In genomic region chr6:116402108-116402507, GRCh38 we compare ENCODE assay signal across 20 cellular contexts. TPM values are rescaled to one million over a fixed set of nuclear protein-coding genes. Genes with fewer than 3 reads are reported as not detected.
DNase-seq lines count a peak whose midpoint lies in the region; ATAC-seq and TF ChIP-seq lines count a peak whose summit lies in the region.
"Had no signal": no experiment of that assay in that cellular context is flagged by ENCODE, and none has a peak within 500 bp of the region (broad histone marks: within the 10 kb centered on the region; RNA-seq: fewer than 3 reads in every experiment).

No MANE protein-coding gene starts in this region.

- H3K4me3 Mint-ChIP-seq in HFFc6 (no peak overlapping the region), nephron (no peak overlapping the region)
- H3K4me3 Mint-ChIP-seq: CD4-positive, alpha-beta T cell had no signal

- peaks cover 19% of the 10 kb centered on the region for H3K36me3 Mint-ChIP-seq in HFFc6 (ENCODE audit: low read depth)
- H3K36me3 Mint-ChIP-seq in nephron (ENCODE audit: low read depth): peaks cover 12% of the 10 kb centered on the region

- peak; percentile 35; the same call in 1 of the 2 replicates for TF ChIP-seq CTCF in HFFc6 (IDR thresholded peaks at IDR 0.05)
- peak; percentile 36 for TF ChIP-seq CTCF in choroid plexus epithelial cell (conservative IDR thresholded peaks at IDR 0.05; ENCODE audit: low read depth, low read length)
- TF ChIP-seq CTCF in nephron (IDR thresholded peaks at IDR 0.05; ENCODE audit: unreplicated experiment in 3 of 3): no peak

- H3K27ac Mint-ChIP-seq in HFFc6 (no peak overlapping the region; the same call in 1 of the 2 replicates), nephron (peak overlapping the region in 2 of 3 experiments; percentile 23 to 58)
- H3K27ac Mint-ChIP-seq: CD4-positive, alpha-beta T cell had no signal

- no peak overlapping the region for H3K4me3 ChIP-seq in choroid plexus epithelial cell (ENCODE audit: low read depth, low read length)
- H3K4me3 ChIP-seq: GM12878, Peyer's patch had no signal

- ATAC-seq in HG02973 (IDR thresholded peaks at IDR 0.05; ENCODE audit: unreplicated experiment) (no peak), HG03354 (IDR thresholded peaks at IDR 0.05; ENCODE audit: poor library complexity, severe bottlenecking, unreplicated experiment) (no peak)
- ATAC-seq: GM12878 had no signal

- no peaks in the 10 kb centered on the region; the same call in none of the 2 replicates for H3K27me3 Mint-ChIP-seq in HFFc6 (ENCODE audit: insufficient read depth)
- peaks cover 3% of the 10 kb centered on the region for H3K27me3 Mint-ChIP-seq in nephron (ENCODE audit: low read depth)
- H3K27me3 Mint-ChIP-seq: CD4-positive, alpha-beta T cell had no signal

- H3K9me3 Mint-ChIP-seq in HFFc6 (no peaks in the 10 kb centered on the region), nephron (no peaks in the 10 kb centered on the region)
- H3K9me3 Mint-ChIP-seq: CD4-positive, alpha-beta T cell had no signal

- H3K4me1 Mint-ChIP-seq in HFFc6 (ENCODE audit: low read depth): peaks cover 97% of the 10 kb centered on the region
- H3K4me1 Mint-ChIP-seq in nephron: peaks cover 54% of the 10 kb centered on the region

- peak; percentile 26 for DNase-seq in NCI-H1105 (lab: John Stamatoyannopoulos, UW)
- no peak for DNase-seq in NCI-H1105 treated with DMSO at 0.1 percent for 48 hours (lab: John Stamatoyannopoulos, UW)
- no peak for DNase-seq in HFFc6
- DNase-seq in choroid plexus epithelial cell (ENCODE audit: low read depth): no peak
- no peak for DNase-seq in stimulated activated CD4-positive, alpha-beta T cell treated with anti-CD3 and anti-CD28 coated beads, Interleukin-2, amount 100 ng/mL, for 24 hours
- DNase-seq: Caco-2; CD4-positive, alpha-beta T cell; DMS153; GDM1; HCEC 1CT; KBM-7; MV-4-11; NCI-H1930; NCI-H446 treated with DMSO at 0.1 percent for 48 hours; Peyer's patch; Right ventricle myocardium superior had no signal

RNA-seq across cellular contexts. Expression of gene DSE, which starts 31.4 kb away (rescaled TPM):
- 100 to 1,000 TPM in 3 of 6 experiments, 10 to 100 TPM in 3; 86.7 to 110 (median 94.9) TPM for total RNA-seq in HFFc6 (2021; fragmentation: NEBNext Ultra II Directional; extraction: Animal tissue kit (Norgen Biotek cat#: 25700))

RNA-seq across cellular contexts. Expression of gene CALHM6, which starts 59.1 kb away (rescaled TPM):
- total RNA-seq in HFFc6 (2021; fragmentation: NEBNext Ultra II Directional; extraction: Animal tissue kit (Norgen Biotek cat#: 25700)): 1 to 10 TPM in 2 of 6 experiments, under 1 TPM in 2, not detected in 2; 0.31 to 2.1 (median 1.0) TPM
- total RNA-seq: Caco-2 had no signal

Comparison
In these comparisons a context has a peak if more than half of its experiments do, and no peak if none do; other contexts are left out.
1. CTCF ChIP-seq: peak in HFFc6 (single experiment) and choroid plexus epithelial cell (single experiment); none in nephron (0 of 3).